Comparison of ENCODE assay signal across 34 cellular contexts in the genomic region with DNA sequence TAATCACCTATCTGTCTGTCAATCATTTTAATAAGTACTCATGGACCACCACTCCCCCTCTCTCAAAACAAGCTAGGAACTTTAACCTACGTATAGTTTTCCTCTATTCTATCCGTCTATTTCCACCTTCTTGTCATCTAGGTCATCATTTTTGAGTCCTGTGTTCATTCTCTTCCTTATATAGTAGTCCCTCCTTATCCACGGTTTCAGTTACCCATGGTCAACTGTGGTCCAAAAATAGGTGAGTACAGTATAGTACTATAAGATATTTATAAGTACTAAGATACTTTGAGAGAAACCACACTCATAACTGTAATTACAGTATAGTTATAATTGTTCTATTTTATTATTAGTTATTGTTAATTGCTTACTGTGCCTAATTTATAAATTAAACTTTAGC.
"Had no signal": no experiment of that assay in that cellular context is flagged by ENCODE, and none has a peak within 500 bp of the region (broad histone marks: within the 10 kb centered on the region; RNA-seq: fewer than 3 reads in every experiment).

No MANE protein-coding gene starts in this region.

- H3K27me3 Mint-ChIP-seq: activated CD4-positive, alpha-beta memory T cell treated with anti-CD3 and anti-CD28 coated beads for 36 hours; activated CD4-positive, alpha-beta T cell treated with anti-CD3 and anti-CD28 coated beads for 36 hours; activated naive CD8-positive, alpha-beta T cell treated with anti-CD3 and anti-CD28 coated beads, Interleukin-2, amount 10 ng/mL, durations not matched to agents 7 days and 5 days; IgD-negative memory B cell had no signal

- H3K27ac Mint-ChIP-seq: activated CD4-positive, alpha-beta memory T cell treated with anti-CD3 and anti-CD28 coated beads for 36 hours; activated CD4-positive, alpha-beta T cell treated with anti-CD3 and anti-CD28 coated beads for 36 hours; activated naive CD8-positive, alpha-beta T cell treated with anti-CD3 and anti-CD28 coated beads, Interleukin-2, amount 10 ng/mL, durations not matched to agents 7 days and 5 days; activated T-helper 1 cell treated with anti-CD3 and anti-CD28 coated beads, Interleukin-12 subunit alpha, Interleukin-12 subunit beta, Interleukin-2, Interleukin-4 antibody, amounts not matched to agents 30 ng/mL and 10 ng/mL and 1 ng/mL, durations not matched to agents 14 hours and 24 hours and 36 hours; IgD-negative memory B cell; T-helper 1 cell treated with Interleukin-12 subunit alpha and Interleukin-12 subunit beta and Interleukin-4 antibody, amounts not matched to agents 30 μg/mL and 1 μg/mL, for 36 hours; T-helper 2 cell treated with Interferon-gamma antibody and Interleukin-4, amounts not matched to agents 5 μg/mL and 100 μg/mL, for 36 hours had no signal

- FAIRE-seq: astrocyte, TTC549 had no signal

- H3K4me3 Mint-ChIP-seq: activated CD4-positive, alpha-beta memory T cell treated with anti-CD3 and anti-CD28 coated beads for 36 hours; activated CD4-positive, alpha-beta T cell treated with anti-CD3 and anti-CD28 coated beads for 36 hours; activated naive CD8-positive, alpha-beta T cell treated with anti-CD3 and anti-CD28 coated beads, Interleukin-2, amount 10 ng/mL, durations not matched to agents 7 days and 5 days; activated T-cell treated with anti-CD3 and anti-CD28 coated beads, Interleukin-2, amount 50 U/mL, for 4 hours; activated T-helper 1 cell treated with anti-CD3 and anti-CD28 coated beads, Interleukin-12 subunit alpha, Interleukin-12 subunit beta, Interleukin-2, Interleukin-4 antibody, amounts not matched to agents 30 ng/mL and 10 ng/mL and 1 ng/mL, durations not matched to agents 14 hours and 24 hours and 36 hours; IgD-negative memory B cell; T-helper 1 cell treated with Interleukin-12 subunit alpha and Interleukin-12 subunit beta and Interleukin-4 antibody, amounts not matched to agents 30 μg/mL and 1 μg/mL, for 36 hours; T-helper 2 cell treated with Interferon-gamma antibody and Interleukin-4, amounts not matched to agents 5 μg/mL and 100 μg/mL, for 36 hours had no signal

- H3K9me3 Mint-ChIP-seq: activated CD4-positive, alpha-beta memory T cell treated with anti-CD3 and anti-CD28 coated beads for 36 hours; activated naive CD8-positive, alpha-beta T cell treated with anti-CD3 and anti-CD28 coated beads, Interleukin-2, amount 10 ng/mL, durations not matched to agents 7 days and 5 days; activated T-cell treated with anti-CD3 and anti-CD28 coated beads, Interleukin-2, amount 50 U/mL, for 4 hours; activated T-helper 1 cell treated with anti-CD3 and anti-CD28 coated beads, Interleukin-12 subunit alpha, Interleukin-12 subunit beta, Interleukin-2, Interleukin-4 antibody, amounts not matched to agents 30 ng/mL and 10 ng/mL and 1 ng/mL, durations not matched to agents 14 hours and 24 hours and 36 hours; IgD-negative memory B cell; T-helper 1 cell treated with Interleukin-12 subunit alpha and Interleukin-12 subunit beta and Interleukin-4 antibody, amounts not matched to agents 30 μg/mL and 1 μg/mL, for 36 hours; T-helper 2 cell treated with Interferon-gamma antibody and Interleukin-4, amounts not matched to agents 5 μg/mL and 100 μg/mL, for 36 hours had no signal

- DNase-seq: activated CD4-positive, alpha-beta memory T cell treated with anti-CD3 and anti-CD28 coated beads for 36 hours; activated CD4-positive, alpha-beta T cell treated with anti-CD3 and anti-CD28 coated beads for 36 hours; activated CD4-positive, alpha-beta T cell treated with anti-CD3 and anti-CD28 coated beads, Interleukin-2, amount 50 U/mL, for 1 hour; activated CD8-positive, alpha-beta memory T cell treated with anti-CD3 and anti-CD28 coated beads, Interleukin-2, amount 50 U/mL, for 4 hours; activated effector memory CD4-positive, alpha-beta T cell treated with Interleukin-2 at 50 U/mL for 16 hours; activated naive CD4-positive, alpha-beta T cell treated with anti-CD3 and anti-CD28 coated beads, Interleukin-2, amount 50 U/mL, for 16 hours; activated naive CD8-positive, alpha-beta T cell treated with anti-CD3 and anti-CD28 coated beads, Interleukin-2, amount 10 ng/mL, durations not matched to agents 7 days and 5 days; activated T-cell treated with anti-CD3 and anti-CD28 coated beads for 4 hours; activated T-cell treated with anti-CD3 and anti-CD28 coated beads, Interleukin-2, amount 50 U/mL, for 4 hours; amygdala; body of pancreas; caudate nucleus; cerebellar nuclear complex; Kasumi-1; KG1; MM.1S; MV-4-11; NCI-H1092; NCI-H1436 treated with DMSO at 0.1 percent for 48 hours; NCI-H1694 treated with DMSO at 0.1 percent for 48 hours; NCI-H2029; NCI-H345; NCI-H524 treated with DMSO at 0.1 percent for 48 hours; NK-92 treated with Interleukin-12 subunit alpha and Interleukin-12 subunit beta, amount 100 ng/mL, for 24 hours; PC-3; Peyer's patch; RPMI8226 had no signal

- ATAC-seq: activated CD4-positive, alpha-beta T cell treated with anti-CD3 and anti-CD28 coated beads for 36 hours; activated CD4-positive, CD25-positive, alpha-beta regulatory T cell treated with anti-CD3 and anti-CD28 coated beads, Interleukin-2, amount 50 U/mL, for 24 hours; activated T-cell treated with anti-CD3 and anti-CD28 coated beads, Interleukin-2, amount 50 U/mL, for 4 hours; body of pancreas; PC-3 had no signal
